ENCODE assay signal across 1 cellular context in genomic region chr11:35143509-35144102, GRCh38.
TF ChIP-seq lines count a peak whose summit lies in the region.

No MANE protein-coding gene starts in this region.

TF ChIP-seq in GM12878, 131 proteins besides CTCF, POLR2A, EP300 and RAD21 (continued from another document):
- TF ChIP-seq USF2 (IDR thresholded peaks at IDR 0.05; ENCODE audit: borderline replicate concordance, low read depth, low read length), result no peak
- no peak for TF ChIP-seq NFYA (IDR thresholded peaks at IDR 0.05; ENCODE audit: borderline replicate concordance, low read depth, low read length)
- peak; percentile 36; the same call in 1 of the 3 replicates for TF ChIP-seq POU2F2 (IDR thresholded peaks at IDR 0.05; ENCODE audit: borderline replicate concordance, low read depth, low read length)
- TF ChIP-seq MXI1 (IDR thresholded peaks at IDR 0.05; ENCODE audit: low read depth, low read length), result no peak
- TF ChIP-seq CREM (IDR thresholded peaks at IDR 0.05; ENCODE audit: low read depth), result no peak
- TF ChIP-seq SMC3 (IDR thresholded peaks at IDR 0.05; ENCODE audit: borderline replicate concordance, low read length), result no peak
TF ChIP-seq in GM12878: peak in this region for 3.
